In the genomic region with DNA sequence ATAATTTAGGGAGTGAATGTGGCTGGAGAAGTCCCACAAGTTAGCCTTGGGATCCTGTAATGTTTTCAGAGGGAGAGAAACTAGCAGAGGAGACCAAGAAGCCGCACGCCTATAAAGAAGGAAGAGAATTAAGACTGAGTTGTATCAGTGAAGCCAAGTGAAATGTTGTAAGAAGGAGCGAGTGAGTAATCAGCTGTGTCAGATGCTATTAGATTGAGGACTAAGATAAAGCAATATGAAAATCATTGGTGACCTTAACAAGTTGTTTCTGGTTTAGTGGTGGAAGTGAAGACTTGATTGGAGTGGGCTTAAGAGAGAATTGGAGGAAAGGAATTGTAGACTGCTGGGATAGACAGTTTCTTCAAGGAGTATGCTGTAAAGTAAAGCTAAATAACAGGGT, we compare ENCODE assay signal across 1 cellular context.
TF ChIP-seq lines count a peak whose summit lies in the region.

No MANE protein-coding gene starts in this region.

TF ChIP-seq in GM23338, 12 proteins besides CTCF, POLR2A, EP300 and RAD21 (continued from another document):
- TF ChIP-seq, protein P1, sequence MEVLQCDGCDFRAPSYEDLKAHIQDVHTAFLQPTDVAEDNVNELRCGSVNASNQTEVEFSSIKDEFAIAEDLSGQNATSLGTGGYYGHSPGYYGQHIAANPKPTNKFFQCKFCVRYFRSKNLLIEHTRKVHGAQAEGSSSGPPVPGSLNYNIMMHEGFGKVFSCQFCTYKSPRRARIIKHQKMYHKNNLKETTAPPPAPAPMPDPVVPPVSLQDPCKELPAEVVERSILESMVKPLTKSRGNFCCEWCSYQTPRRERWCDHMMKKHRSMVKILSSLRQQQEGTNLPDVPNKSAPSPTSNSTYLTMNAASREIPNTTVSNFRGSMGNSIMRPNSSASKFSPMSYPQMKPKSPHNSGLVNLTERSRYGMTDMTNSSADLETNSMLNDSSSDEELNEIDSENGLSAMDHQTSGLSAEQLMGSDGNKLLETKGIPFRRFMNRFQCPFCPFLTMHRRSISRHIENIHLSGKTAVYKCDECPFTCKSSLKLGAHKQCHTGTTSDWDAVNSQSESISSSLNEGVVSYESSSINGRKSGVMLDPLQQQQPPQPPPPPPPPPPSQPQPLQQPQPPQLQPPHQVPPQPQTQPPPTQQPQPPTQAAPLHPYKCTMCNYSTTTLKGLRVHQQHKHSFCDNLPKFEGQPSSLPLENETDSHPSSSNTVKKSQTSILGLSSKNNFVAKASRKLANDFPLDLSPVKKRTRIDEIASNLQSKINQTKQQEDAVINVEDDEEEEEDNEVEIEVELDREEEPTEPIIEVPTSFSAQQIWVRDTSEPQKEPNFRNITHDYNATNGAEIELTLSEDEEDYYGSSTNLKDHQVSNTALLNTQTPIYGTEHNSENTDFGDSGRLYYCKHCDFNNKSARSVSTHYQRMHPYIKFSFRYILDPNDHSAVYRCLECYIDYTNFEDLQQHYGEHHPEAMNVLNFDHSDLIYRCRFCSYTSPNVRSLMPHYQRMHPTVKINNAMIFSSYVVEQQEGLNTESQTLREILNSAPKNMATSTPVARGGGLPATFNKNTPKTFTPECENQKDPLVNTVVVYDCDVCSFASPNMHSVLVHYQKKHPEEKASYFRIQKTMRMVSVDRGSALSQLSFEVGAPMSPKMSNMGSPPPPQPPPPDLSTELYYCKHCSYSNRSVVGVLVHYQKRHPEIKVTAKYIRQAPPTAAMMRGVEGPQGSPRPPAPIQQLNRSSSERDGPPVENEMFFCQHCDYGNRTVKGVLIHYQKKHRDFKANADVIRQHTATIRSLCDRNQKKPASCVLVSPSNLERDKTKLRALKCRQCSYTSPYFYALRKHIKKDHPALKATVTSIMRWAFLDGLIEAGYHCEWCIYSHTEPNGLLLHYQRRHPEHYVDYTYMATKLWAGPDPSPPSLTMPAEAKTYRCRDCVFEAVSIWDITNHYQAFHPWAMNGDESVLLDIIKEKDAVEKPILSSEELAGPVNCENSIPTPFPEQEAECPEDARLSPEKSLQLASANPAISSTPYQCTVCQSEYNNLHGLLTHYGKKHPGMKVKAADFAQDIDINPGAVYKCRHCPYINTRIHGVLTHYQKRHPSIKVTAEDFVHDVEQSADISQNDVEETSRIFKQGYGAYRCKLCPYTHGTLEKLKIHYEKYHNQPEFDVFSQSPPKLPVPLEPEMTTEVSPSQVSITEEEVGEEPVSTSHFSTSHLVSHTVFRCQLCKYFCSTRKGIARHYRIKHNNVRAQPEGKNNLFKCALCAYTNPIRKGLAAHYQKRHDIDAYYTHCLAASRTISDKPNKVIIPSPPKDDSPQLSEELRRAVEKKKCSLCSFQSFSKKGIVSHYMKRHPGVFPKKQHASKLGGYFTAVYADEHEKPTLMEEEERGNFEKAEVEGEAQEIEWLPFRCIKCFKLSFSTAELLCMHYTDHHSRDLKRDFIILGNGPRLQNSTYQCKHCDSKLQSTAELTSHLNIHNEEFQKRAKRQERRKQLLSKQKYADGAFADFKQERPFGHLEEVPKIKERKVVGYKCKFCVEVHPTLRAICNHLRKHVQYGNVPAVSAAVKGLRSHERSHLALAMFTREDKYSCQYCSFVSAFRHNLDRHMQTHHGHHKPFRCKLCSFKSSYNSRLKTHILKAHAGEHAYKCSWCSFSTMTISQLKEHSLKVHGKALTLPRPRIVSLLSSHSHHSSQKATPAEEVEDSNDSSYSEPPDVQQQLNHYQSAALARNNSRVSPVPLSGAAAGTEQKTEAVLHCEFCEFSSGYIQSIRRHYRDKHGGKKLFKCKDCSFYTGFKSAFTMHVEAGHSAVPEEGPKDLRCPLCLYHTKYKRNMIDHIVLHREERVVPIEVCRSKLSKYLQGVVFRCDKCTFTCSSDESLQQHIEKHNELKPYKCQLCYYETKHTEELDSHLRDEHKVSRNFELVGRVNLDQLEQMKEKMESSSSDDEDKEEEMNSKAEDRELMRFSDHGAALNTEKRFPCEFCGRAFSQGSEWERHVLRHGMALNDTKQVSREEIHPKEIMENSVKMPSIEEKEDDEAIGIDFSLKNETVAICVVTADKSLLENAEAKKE (CRISPR knock-in tag; IDR thresholded peaks at IDR 0.05) = no peak
- TF ChIP-seq STAT1 (IDR thresholded peaks at IDR 0.05; ENCODE audit: unreplicated experiment) (no peak), CREB1 (CRISPR knock-in tag; IDR thresholded peaks at IDR 0.05; ENCODE audit: low read depth) (no peak), EZH2 (IDR thresholded peaks at IDR 0.05; ENCODE audit: low read depth, unreplicated experiment) (no peak)
